In the genomic region with DNA sequence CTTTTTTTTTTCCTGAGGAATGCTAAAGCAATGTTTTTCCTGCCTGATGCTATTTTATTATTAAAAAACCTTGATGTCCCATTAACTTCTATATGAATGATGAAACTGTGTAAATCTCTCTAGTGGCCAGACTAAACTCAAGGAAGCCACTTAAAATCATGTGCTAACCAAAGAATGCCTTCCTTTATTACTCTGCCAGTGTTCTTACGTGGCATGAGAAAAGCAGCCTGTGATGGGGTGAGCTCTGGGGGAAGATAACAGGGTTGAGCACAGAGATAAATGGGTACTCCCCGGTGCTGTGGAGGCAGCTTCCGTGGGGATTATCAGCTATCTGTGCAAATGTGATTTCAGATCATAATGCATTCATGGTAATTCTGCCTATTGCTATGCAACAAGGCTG, we compare ENCODE assay signal across 20 cellular contexts.
"Had no signal": no experiment of that assay in that cellular context is flagged by ENCODE, and none has a peak within 500 bp of the region (broad histone marks: within the 10 kb centered on the region; RNA-seq: fewer than 3 reads in every experiment).

No MANE protein-coding gene starts in this region.

- H3K4me1 ChIP-seq: Peyer's patch, SJCRH30 had no signal

- H3K4me2 ChIP-seq: KMS-11, PC-9 had no signal

- ATAC-seq: K562, Right ventricle myocardium inferior had no signal

- H3K27ac ChIP-seq: HL-60, KMS-11, PC-9, Peyer's patch, SJCRH30, SK-N-MC had no signal

- H2AFZ ChIP-seq: PC-9 had no signal

- H3K9ac ChIP-seq: KMS-11 had no signal

- H3K27me3 ChIP-seq: Peyer's patch, SJCRH30 had no signal

- DNase-seq: Kasumi-1; MM.1S; MV-4-11; NCI-H1048; NCI-H1436; NCI-H187; NCI-H2107; NCI-H2227 treated with DMSO at 0.1 percent for 48 hours; NCI-H526 treated with DMSO at 0.1 percent for 48 hours; NCI-H748 treated with DMSO at 0.1 percent for 48 hours; NK-92 treated with Interleukin-12 subunit alpha and Interleukin-12 subunit beta, amount 100 ng/mL, for 24 hours; PC-9; Peyer's patch; SJCRH30; T-helper 1 cell had no signal

- H3K36me3 ChIP-seq: Peyer's patch, SJCRH30 had no signal

- H3K4me3 ChIP-seq: K562, PC-9, Peyer's patch, SJCRH30, SK-N-MC had no signal

- H3K9me3 ChIP-seq: Peyer's patch, SJCRH30 had no signal
